Comparison of ENCODE assay signal across 1 cellular context in the genomic region with DNA sequence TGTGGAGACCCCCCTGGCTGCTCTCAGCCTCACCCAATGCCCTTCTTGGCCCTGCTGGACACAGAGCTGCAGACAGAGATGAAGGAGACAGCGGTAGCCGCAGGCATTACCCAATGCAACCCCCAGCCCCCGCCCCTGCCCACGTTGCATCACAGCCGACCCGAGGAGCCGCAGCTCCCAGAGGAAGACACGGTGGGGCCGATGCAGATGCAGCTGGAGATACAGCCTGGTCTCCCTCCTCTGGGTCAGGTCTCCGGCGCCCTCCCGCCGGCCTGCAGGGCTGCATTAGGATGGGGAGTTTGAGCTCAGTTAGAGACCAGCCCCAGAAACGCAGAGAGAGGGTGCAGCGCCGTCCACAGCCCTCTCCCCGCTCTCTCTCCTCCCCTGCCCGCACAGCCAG.
TF ChIP-seq lines count a peak whose summit lies in the region.

No MANE protein-coding gene starts in this region.

TF ChIP-seq in H1, 55 proteins besides CTCF, POLR2A, EP300 and RAD21 (continued from another document):
- peak; percentile 28 for TF ChIP-seq EZH2 (IDR thresholded peaks at IDR 0.05; ENCODE audit: low read depth, low read length, severe bottlenecking)
- no peak for TF ChIP-seq POLR2AphosphoS5 (IDR thresholded peaks at IDR 0.05; ENCODE audit: low read depth, low read length)
TF ChIP-seq in H1: peak in this region for 3.
